ENCODE assay signal across 8 cellular contexts in the genomic region with DNA sequence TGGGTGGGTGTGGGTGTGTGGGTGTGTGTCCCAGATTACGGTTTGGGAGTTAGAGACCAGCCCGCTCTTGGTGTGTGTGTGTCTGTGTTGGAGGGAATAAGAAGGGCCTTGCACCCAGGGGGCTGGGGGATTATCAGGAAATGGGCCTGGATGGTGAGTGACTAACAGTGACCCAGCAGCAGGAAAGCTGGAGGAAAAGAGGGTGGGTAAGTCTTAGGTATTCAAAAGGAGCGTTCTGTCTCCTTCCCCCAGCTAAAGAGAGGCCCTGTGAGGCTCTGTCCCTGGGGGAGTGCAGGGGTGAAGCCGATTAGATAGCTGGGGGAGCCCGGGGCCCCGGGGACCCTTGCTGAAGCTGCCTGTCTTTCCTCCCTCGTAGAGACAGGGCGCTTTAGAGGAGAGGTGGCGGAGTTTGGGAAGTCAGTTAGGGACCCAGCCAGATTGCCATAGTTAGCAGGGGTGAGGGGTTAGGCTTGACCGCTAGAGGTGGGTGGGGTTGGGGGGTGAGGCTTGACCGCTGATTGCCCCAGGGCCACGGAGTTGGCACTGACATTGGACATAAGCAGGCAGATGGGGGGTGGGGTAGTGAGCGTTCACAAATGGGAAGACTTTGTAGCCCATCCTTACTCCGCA. TPM values are rescaled to one million over a fixed set of nuclear protein-coding genes. Genes with fewer than 3 reads are reported as not detected.
DNase-seq lines count a peak whose midpoint lies in the region; ATAC-seq and TF ChIP-seq lines count a peak whose summit lies in the region.

No MANE protein-coding gene starts in this region.

- DNase-seq in HFF-Myc (ENCODE audit: extremely low read depth, low read depth) (no peak), astrocyte of the cerebellum (ENCODE audit: low read depth) (no peak), immature natural killer cell (no peak), spleen (no peak)
- no peak for DNase-seq in stimulated activated naive CD4-positive, alpha-beta T cell treated with Interleukin-2 at 50 U/mL for 16 hours (lab: John Stamatoyannopoulos, UW)

- WGBS in spleen, 5 donors, result 50 to 62% (median 53%) methylated on average over 13 to 14 of the region's 14 CpGs

- ATAC-seq in HG02763 (IDR thresholded peaks at IDR 0.05; ENCODE audit: unreplicated experiment) (no peak), HG03442 (IDR thresholded peaks at IDR 0.05; ENCODE audit: unreplicated experiment) (no peak), HG02884 (IDR thresholded peaks at IDR 0.05; ENCODE audit: unreplicated experiment) (no peak)

- peak overlapping the region in 1 of 6 donors; percentile 79 for H3K27ac Mint-ChIP-seq in immature natural killer cell

- peaks cover 0 to 38% (median 0%) of the 10 kb centered on the region in 7 donors for H3K27me3 ChIP-seq in spleen (replicated peaks in 1 of 7)

- H3K4me3 ChIP-seq in HFF-Myc (replicated peaks; ENCODE audit: low read depth, low read length), result peak overlapping the region; percentile 89
- peak overlapping the region; percentile 58 for H3K4me3 ChIP-seq in astrocyte of the cerebellum (ENCODE audit: low read depth, low read length)
- H3K4me3 ChIP-seq in spleen, result peak overlapping the region in 7 of 8 donors; percentile 13 to 88 (median 69)

- intact Hi-C loops in spleen (cut with DNase I; ENCODE audit: low total_unique reads), result no loop called here

- TF ChIP-seq CTCF in HFF-Myc (IDR thresholded peaks at IDR 0.05; ENCODE audit: low read depth, low read length, missing control alignments) (no peak), astrocyte of the cerebellum (IDR thresholded peaks at IDR 0.05; ENCODE audit: low read depth, low read length, missing control alignments) (no peak), spleen (IDR thresholded peaks at IDR 0.05 in 8 of 11, conservative IDR thresholded peaks at IDR 0.05 in 3 of 11) (no peak)

- peak overlapping the region in 6 of 8 donors; percentile 77 to 89 (median 84) for H3K27ac ChIP-seq in spleen

- no peaks in the 10 kb centered on the region for H3K36me3 Mint-ChIP-seq in immature natural killer cell

- peaks cover 7 to 13% (median 8%) of the 10 kb centered on the region in 3 donors for H3K27me3 Mint-ChIP-seq in immature natural killer cell (ENCODE audit: low read depth in 3 of 3)

- peaks cover 0 to 2% (median 0%) of the 10 kb centered on the region in 6 donors for H3K9me3 Mint-ChIP-seq in immature natural killer cell

- no peak for TF ChIP-seq POLR2A in spleen (IDR thresholded peaks at IDR 0.05)

- peaks cover 0 to 15% (median 0%) of the 10 kb centered on the region in 6 donors for H3K36me3 ChIP-seq in spleen

- H3K4me3 Mint-ChIP-seq in immature natural killer cell, result peak overlapping the region in 4 of 5 donors; percentile 65 to 89 (median 77)

- in situ Hi-C loops in astrocyte of the cerebellum (cut with HindIII; ENCODE audit: low sequenced_read_pairs), result no loop called here

- H3K4me1 Mint-ChIP-seq in immature natural killer cell, result peaks cover 13 to 24% of the 10 kb centered on the region in 2 donors

- H3K9me3 ChIP-seq in spleen, result no peaks in the 10 kb centered on the region

- peaks cover 10 to 96% (median 61%) of the 10 kb centered on the region in 6 donors for H3K4me1 ChIP-seq in spleen

RNA-seq across cellular contexts. Expression of gene OAF, which starts 1.5 kb away (rescaled TPM):
- polyA plus RNA-seq in immature natural killer cell, result 1 to 10 TPM; 1.9 to 2.5 (median 2.4) TPM
- 100 to 1,000 TPM in 1 of 7 donors, 10 to 100 TPM in 6; 28.3 to 148 (median 82.6) TPM for total RNA-seq in spleen
- polyA plus RNA-seq in spleen, result 10 to 100 TPM; 10.6 to 44.1 (median 20.5) TPM

RNA-seq across cellular contexts. Expression of gene POU2F3, which starts 27.6 kb away (rescaled TPM):
- polyA plus RNA-seq in immature natural killer cell (not detected), spleen (under 1 TPM; 0.04 to 0.16 (median 0.05) TPM)
- under 1 TPM in 3 of 7 donors, not detected in 4; 0.22 to 0.27 (median 0.26) TPM for total RNA-seq in spleen
